ENCODE assay signal across 1 cellular context in genomic region chr17:4858880-4859260, GRCh38.
TF ChIP-seq lines count a peak whose summit lies in the region.

No MANE protein-coding gene starts in this region.

TF ChIP-seq in GM23338, 12 proteins besides CTCF, POLR2A, EP300 and RAD21 (continued from another document):
- no peak for TF ChIP-seq ZNF462 (CRISPR knock-in tag; IDR thresholded peaks at IDR 0.05)
- no peak for TF ChIP-seq STAT1 (IDR thresholded peaks at IDR 0.05; ENCODE audit: unreplicated experiment)
- no peak for TF ChIP-seq ZNF331 (CRISPR knock-in tag; IDR thresholded peaks at IDR 0.05; ENCODE audit: low read depth)
- no peak for TF ChIP-seq EZH2 (IDR thresholded peaks at IDR 0.05; ENCODE audit: low read depth, unreplicated experiment)
- TF ChIP-seq REST (IDR thresholded peaks at IDR 0.05; ENCODE audit: unreplicated experiment), result no peak
- TF ChIP-seq ZNF114 (CRISPR knock-in tag; IDR thresholded peaks at IDR 0.05), result no peak
- no peak for TF ChIP-seq ETS1 (IDR thresholded peaks at IDR 0.05)
- TF ChIP-seq NANOG (IDR thresholded peaks at IDR 0.05; ENCODE audit: borderline replicate concordance), result no peak
- no peak for TF ChIP-seq JUNB (IDR thresholded peaks at IDR 0.05; ENCODE audit: unreplicated experiment)
- TF ChIP-seq POLR2AphosphoS5 (IDR thresholded peaks at IDR 0.05; ENCODE audit: low read depth), result no peak
- no peak for TF ChIP-seq CREB1 (CRISPR knock-in tag; IDR thresholded peaks at IDR 0.05; ENCODE audit: low read depth)
